Comparison of ENCODE assay signal across 18 cellular contexts in genomic region chr10:102402512-102402896, GRCh38. TPM values are rescaled to one million over a fixed set of nuclear protein-coding genes. Genes with fewer than 3 reads are reported as not detected.
"Had no signal": no experiment of that assay in that cellular context is flagged by ENCODE, and none has a peak within 500 bp of the region (broad histone marks: within the 10 kb centered on the region; RNA-seq: fewer than 3 reads in every experiment).

No MANE protein-coding gene starts in this region.

- DNase-seq: activated CD4-positive, alpha-beta memory T cell treated with anti-CD3 and anti-CD28 coated beads for 36 hours; activated CD4-positive, alpha-beta T cell treated with anti-CD3 and anti-CD28 coated beads for 1 hour; activated CD8-positive, alpha-beta memory T cell treated with anti-CD3 and anti-CD28 coated beads, Interleukin-2, amount 50 U/mL, for 4 hours; activated naive CD4-positive, alpha-beta T cell treated with anti-CD3 and anti-CD28 coated beads, Interleukin-2, amount 50 U/mL, for 16 hours; left ventricle myocardium inferior; nephron progenitor cell; ovary; stimulated activated CD4-positive, alpha-beta T cell treated with anti-CD3 and anti-CD28 coated beads, Interleukin-2, amount 100 ng/mL, for 48 hours; stimulated activated naive CD4-positive, alpha-beta T cell; substantia nigra; T-helper 1 cell had no signal

- H3K79me2 ChIP-seq: hepatocyte had no signal

- H3K27me3 Mint-ChIP-seq: activated CD4-positive, alpha-beta memory T cell treated with anti-CD3 and anti-CD28 coated beads for 36 hours had no signal

- H3K4me1 Mint-ChIP-seq: nephron progenitor cell had no signal

- H3K36me3 ChIP-seq: ovary had no signal

- H3K9me3 ChIP-seq: left ventricle myocardium inferior, ovary, tibial nerve had no signal

- H3K4me3 Mint-ChIP-seq: activated CD4-positive, alpha-beta memory T cell treated with anti-CD3 and anti-CD28 coated beads for 36 hours; memory B cell; nephron progenitor cell had no signal

- H3K27ac ChIP-seq: hepatocyte, left ventricle myocardium inferior, ovary, tibial nerve, VCaP had no signal

- H3K27ac Mint-ChIP-seq: activated CD4-positive, alpha-beta memory T cell treated with anti-CD3 and anti-CD28 coated beads for 36 hours; activated T-helper 2 cell treated with anti-CD3 and anti-CD28 coated beads, Interferon-gamma antibody, Interleukin-2, Interleukin-4, amounts not matched to agents 10 μg/mL and 5 μg/mL and 100 μg/mL, durations not matched to agents 14 hours and 24 hours and 36 hours; nephron progenitor cell had no signal

- H2AFZ ChIP-seq: hepatocyte had no signal

- H3K4me3 ChIP-seq: hepatocyte, left ventricle myocardium inferior, ovary, tibial nerve had no signal

- H3K9me3 Mint-ChIP-seq: activated CD4-positive, alpha-beta memory T cell treated with anti-CD3 and anti-CD28 coated beads for 36 hours; activated T-helper 2 cell treated with anti-CD3 and anti-CD28 coated beads, Interferon-gamma antibody, Interleukin-2, Interleukin-4, amounts not matched to agents 10 μg/mL and 5 μg/mL and 100 μg/mL, durations not matched to agents 14 hours and 24 hours and 36 hours; memory B cell; nephron progenitor cell had no signal

- H3K4me2 ChIP-seq: hepatocyte had no signal

- H3K27me3 ChIP-seq: ovary had no signal

RNA-seq across cellular contexts. Expression of gene C10orf95, which starts 48.8 kb away (rescaled TPM):
- total RNA-seq: activated T-helper 2 cell treated with anti-CD3 and anti-CD28 coated beads, Interferon-gamma antibody, Interleukin-2, Interleukin-4, amounts not matched to agents 10 μg/mL and 5 μg/mL and 100 μg/mL, durations not matched to agents 14 hours and 24 hours and 36 hours; cardiac septum; glomerular endothelial cell; left ventricle myocardium inferior had no signal
